Comparison of ENCODE assay signal across 8 cellular contexts in the genomic region with DNA sequence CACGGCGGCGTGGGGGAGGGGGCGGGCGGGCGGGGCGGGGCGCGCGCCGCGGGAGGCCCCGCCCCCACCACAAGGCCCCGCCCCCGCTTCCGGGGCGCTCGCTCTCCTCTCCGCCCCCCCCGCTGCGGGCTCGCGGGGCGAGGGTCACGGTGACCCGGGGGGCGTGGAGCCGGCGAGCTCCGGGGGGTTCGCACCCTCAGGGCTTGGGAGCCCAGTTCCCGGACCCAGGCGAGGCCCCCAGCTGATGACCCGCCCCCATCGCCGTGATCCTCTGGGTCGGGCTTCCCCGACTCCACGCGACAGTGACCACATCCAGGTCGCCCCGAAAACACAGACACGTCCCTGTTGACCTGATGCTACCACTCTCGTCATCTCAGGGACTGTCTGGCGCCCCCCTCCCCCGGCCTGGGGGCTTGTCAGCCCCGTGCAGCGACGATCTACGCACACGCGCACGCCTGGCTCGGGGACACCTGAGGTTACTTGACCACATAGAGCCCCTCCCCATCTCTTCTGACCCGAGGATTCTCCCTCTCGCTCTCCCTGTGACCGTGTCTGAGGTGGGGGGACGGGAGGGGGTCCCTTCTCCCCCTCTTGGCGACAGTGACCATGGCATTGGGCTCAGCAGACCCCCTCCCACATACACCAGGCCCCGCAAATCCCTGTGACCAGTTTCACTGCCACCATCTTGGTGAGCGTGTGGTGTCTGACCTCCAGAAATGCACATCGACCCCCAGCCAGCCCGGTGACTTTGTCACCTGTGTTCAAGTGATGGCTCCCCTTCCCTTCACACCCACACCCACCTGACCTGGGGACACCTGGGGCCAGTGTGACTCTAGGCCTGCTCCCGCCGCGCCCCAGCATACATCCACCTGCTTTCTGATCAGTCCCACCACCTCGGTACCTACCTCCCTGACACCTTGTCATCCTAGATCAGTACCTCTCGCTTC. TPM values are rescaled to one million over a fixed set of nuclear protein-coding genes. Genes with fewer than 3 reads are reported as not detected.
DNase-seq lines count a peak whose midpoint lies in the region; ATAC-seq, FAIRE-seq and TF ChIP-seq lines count a peak whose summit lies in the region.

No MANE protein-coding gene starts in this region.

- peak overlapping the region; percentile 72 for H3K4me3 ChIP-seq in A549
- peak overlapping the region; percentile 78 for H3K4me3 ChIP-seq in coronary artery
- H3K4me3 ChIP-seq in mesenchymal stem cell (ENCODE audit: insufficient read depth in 1 of 2, low read depth in 1 of 2, low read length in 2 of 2) = peak overlapping the region; percentile 89 to 97
- H3K4me3 ChIP-seq in thyroid gland (replicated peaks in 1 of 3) = peak overlapping the region; percentile 76 to 91 (median 89)

- DNase-seq in A549 (ENCODE audit: low read depth in 1 of 2, low spot score in 1 of 2) (no peak), T-cell (peak in 30 of 34 experiments; percentile 67 to 85 (median 78)), coronary artery (ENCODE audit: low spot score) (no peak), mesenchymal stem cell (peak; percentile 41), thyroid gland (peak in 1 of 2 donors; percentile 45), hippocampal formation (lab: John Stamatoyannopoulos, UW) (no peak)

- peak overlapping the region; percentile 2 for H2AFZ ChIP-seq in mesenchymal stem cell (ENCODE audit: low read depth, low read length)

- peak overlapping the region; percentile 74 for H4K91ac ChIP-seq in mesenchymal stem cell (ENCODE audit: low read length)

- no peak for FAIRE-seq in A549 (lab: Jason Lieb, UNC)

- peak overlapping the region; percentile 93 for H3K9ac ChIP-seq in mesenchymal stem cell (ENCODE audit: low read length)

- H3K23ac ChIP-seq in mesenchymal stem cell (ENCODE audit: low read length in 2 of 2) = no peak overlapping the region

- peak overlapping the region; percentile 75 for H4K8ac ChIP-seq in mesenchymal stem cell (ENCODE audit: low read length)

- H3K4me1 Mint-ChIP-seq in T-cell = peaks cover 27 to 32% (median 31%) of the 10 kb centered on the region in 3 donors

- H3K27me3 Mint-ChIP-seq in T-cell = no peaks in the 10 kb centered on the region

- H2BK15ac ChIP-seq in mesenchymal stem cell (ENCODE audit: low read depth, poor library complexity, severe bottlenecking) = peak overlapping the region; percentile 70

- H3K9me3 Mint-ChIP-seq in T-cell = no peaks in the 10 kb centered on the region

- TF ChIP-seq RAD21 in A549 (conservative IDR thresholded peaks at IDR 0.05 in 1 of 2, IDR thresholded peaks at IDR 0.05 in 1 of 2) = no peak

- peak overlapping the region; percentile 17 to 72 for H2BK12ac ChIP-seq in mesenchymal stem cell (ENCODE audit: low read length in 2 of 2)

- H3K4me3 Mint-ChIP-seq in T-cell = peak overlapping the region; percentile 83 to 88 (median 87)

- H3K9me3 ChIP-seq in A549 (no peaks in the 10 kb centered on the region), mesenchymal stem cell (ENCODE audit: control insufficient read depth, low read length) (no peaks in the 10 kb centered on the region), thyroid gland (no peaks in the 10 kb centered on the region)

- H2AK5ac ChIP-seq in mesenchymal stem cell (ENCODE audit: low read length, severe bottlenecking) = peak overlapping the region; percentile 12

- WGBS in A549 (ENCODE audit: missing lambda C conversion rate) = 42% methylated on average over 13 of the region's 68 CpGs
- WGBS in mesenchymal stem cell = 28% methylated on average over 33 of the region's 68 CpGs
- 24 to 72% methylated on average over 9 to 26 of the region's 68 CpGs for WGBS in thyroid gland, 2 donors

- CTCF ChIA-PET in A549 (lab: Yijun Ruan, JAX) (interaction anchor here (0.9 to 2.5 kb wide), 10 partner anchors 8 to 52 kb away, joined by 3 to 10 read pairs (median 4); a partner anchor contains a TSS), T-cell (lab: Charles Lee) (interaction anchor here in 1 of 2 donors (0.5 to 1.3 kb wide), 11 partner anchors 13 to 336 kb away, joined by 3 to 28 read pairs (median 6); a partner anchor contains a TSS)

- POLR2A ChIA-PET in A549 (lab: Yijun Ruan, JAX) = interaction anchor here (0.6 to 2.5 kb wide), 9 partner anchors 11 to 304 kb away, joined by 3 to 17 read pairs (median 4); a partner anchor contains a TSS
- POLR2A ChIA-PET in T-cell (lab: Charles Lee) = interaction anchor here (0.5 to 1.5 kb wide), 4 partner anchors 12 to 1015 kb away, joined by 3 to 9 read pairs (median 6); a partner anchor contains a TSS

- H3K27ac Mint-ChIP-seq in T-cell = peak overlapping the region; percentile 61 to 78

- H3K27ac ChIP-seq in A549 = peak overlapping the region; percentile 88 to 97
- H3K27ac ChIP-seq in coronary artery = peak overlapping the region; percentile 83 to 92
- peak overlapping the region; percentile 83 for H3K27ac ChIP-seq in mesenchymal stem cell (ENCODE audit: low read length, poor library complexity, severe bottlenecking)
- peak overlapping the region; percentile 59 to 86 (median 70) for H3K27ac ChIP-seq in thyroid gland

- H3K79me1 ChIP-seq in mesenchymal stem cell (replicated peaks; ENCODE audit: low read length, poor library complexity, severe bottlenecking) = peaks cover 45% of the 10 kb centered on the region

- no peak for TF ChIP-seq POLR2A in A549 (IDR thresholded peaks at IDR 0.05; ENCODE audit: low read length)
- no peak for TF ChIP-seq POLR2A in GM18505 (IDR thresholded peaks at IDR 0.05; ENCODE audit: borderline replicate concordance, extremely low read depth, insufficient read depth, insufficient read length)
- TF ChIP-seq POLR2A in thyroid gland (IDR thresholded peaks at IDR 0.05) = no peak

- intact Hi-C loops in thyroid gland (cut with DNase I) = loop anchor here (2.0 kb wide), 1 partner anchor 14 kb away; no protein-coding TSS in a partner anchor

- TF ChIP-seq EP300 in A549 (IDR thresholded peaks at IDR 0.05) = no peak

- H3K4me2 ChIP-seq in A549 = peak overlapping the region; percentile 86
- H3K4me2 ChIP-seq in mesenchymal stem cell (ENCODE audit: low read length, poor library complexity, severe bottlenecking) = peak overlapping the region; percentile 85

- peak overlapping the region in 1 of 2 experiments; percentile 5 for H3K14ac ChIP-seq in mesenchymal stem cell (ENCODE audit: low read length in 2 of 2)

- TF ChIP-seq CTCF in A549 (IDR thresholded peaks at IDR 0.05) (no peak), coronary artery (IDR thresholded peaks at IDR 0.05) (no peak), thyroid gland (IDR thresholded peaks at IDR 0.05) (no peak)

- H3K4me1 ChIP-seq in A549 (peaks cover 8% of the 10 kb centered on the region), mesenchymal stem cell (ENCODE audit: control insufficient read depth, insufficient read depth, low read depth, low read length) (peaks cover 43% of the 10 kb centered on the region), thyroid gland (peaks cover 23 to 25% of the 10 kb centered on the region in 2 donors)

- ATAC-seq in A549 (peak; percentile 12 to 35), GM18505 (IDR thresholded peaks at IDR 0.05; ENCODE audit: unreplicated experiment) (peak; percentile 33), HG02973 (IDR thresholded peaks at IDR 0.05; ENCODE audit: unreplicated experiment) (peak; percentile 30), T-cell (replicated peaks in 1 of 4) (peak; percentile 67 to 77 (median 70))

- peaks cover 7% of the 10 kb centered on the region for H3K36me3 Mint-ChIP-seq in T-cell

- H3K27me3 ChIP-seq in mesenchymal stem cell (ENCODE audit: control insufficient read depth in 1 of 2, insufficient read depth in 1 of 2, low read length in 2 of 2) (no peaks in the 10 kb centered on the region), thyroid gland (no peaks in the 10 kb centered on the region)

- peak overlapping the region; percentile 53 for H2BK5ac ChIP-seq in mesenchymal stem cell (ENCODE audit: low read depth, low read length, poor library complexity, severe bottlenecking)

- H3K36me3 ChIP-seq in mesenchymal stem cell (ENCODE audit: control insufficient read depth in 1 of 2, insufficient read depth in 2 of 2, low read depth in 1 of 2, low read length in 2 of 2) = peaks cover 20 to 56% of the 10 kb centered on the region in 2 experiments
- peaks cover 3 to 11% of the 10 kb centered on the region in 2 donors for H3K36me3 ChIP-seq in thyroid gland

- peak overlapping the region; percentile 91 for H2BK120ac ChIP-seq in mesenchymal stem cell (ENCODE audit: low read depth, low read length)

- H3K4ac ChIP-seq in mesenchymal stem cell (ENCODE audit: low read depth in 1 of 2, low read length in 2 of 2) = peak overlapping the region; percentile 80 to 88

- peak overlapping the region; percentile 92 to 95 for H3K18ac ChIP-seq in mesenchymal stem cell (ENCODE audit: low read depth in 1 of 2, low read length in 2 of 2)

RNA-seq across cellular contexts. Expression of a gene that starts 0.7 kb away (rescaled TPM):
- polyA plus RNA-seq in A549 (2011; rRNA removed) (5.5 TPM in 2 replicates), A549 (2017; fragmentation: RNase III; extraction: RNeasy Plus Mini Kit Qiagen cat#74134 plus additional on column Dnase treatment) (17.4 to 19.4 TPM (median 19.3 TPM) in 3 replicates)
- polyA plus RNA-seq in A549 (2012; cell fraction: cytosol; rRNA removed) = 9.3 and 12.9 TPM in 2 replicates
- 37.3 and 41.7 TPM in 2 replicates for polyA plus RNA-seq in A549 (2012; cell fraction: nucleus; rRNA removed)
- polyA minus RNA-seq in A549 (2011; rRNA and poly(A)+ RNA removed) = 6.1 and 9.4 TPM in 2 replicates
- total RNA-seq in T-cell (10 to 100 TPM; 68.1 to 93.1 (median 73.5) TPM), thyroid gland (10 to 100 TPM in 3 of 4 donors, 1 to 10 TPM in 1; 9.1 to 18.6 (median 14.9) TPM)
- 19.1 TPM for polyA plus RNA-seq in mesenchymal stem cell (2013, experiment 1 of 2)
- 18.7 TPM for polyA plus RNA-seq in mesenchymal stem cell (2013, experiment 2 of 2)

RNA-seq across cellular contexts. Expression of a gene that starts 10.3 kb away (rescaled TPM):
- 0.21 and 0.40 TPM in 2 replicates for polyA plus RNA-seq in A549 (2011; rRNA removed)
- polyA plus RNA-seq in A549 (2012; cell fraction: cytosol; rRNA removed) = 1.2 and 2.0 TPM in 2 replicates
- 1.2 and 3.0 TPM in 2 replicates for polyA plus RNA-seq in A549 (2012; cell fraction: nucleus; rRNA removed)
- 0.70 to 1.4 TPM (median 1.2 TPM) in 3 replicates for polyA plus RNA-seq in A549 (2017; fragmentation: RNase III; extraction: RNeasy Plus Mini Kit Qiagen cat#74134 plus additional on column Dnase treatment)
- 0.39 TPM in 1 of 2 replicates, not detected in the other for polyA minus RNA-seq in A549 (2011; rRNA and poly(A)+ RNA removed)
- 1 to 10 TPM in 3 of 5 donors, under 1 TPM in 2; 0.76 to 4.5 (median 1.3) TPM for total RNA-seq in T-cell
- 3.1 TPM for polyA plus RNA-seq in mesenchymal stem cell (2013, experiment 1 of 2)
- 2.7 TPM for polyA plus RNA-seq in mesenchymal stem cell (2013, experiment 2 of 2)
- not detected for total RNA-seq in thyroid gland

RNA-seq across cellular contexts. Expression of a gene that starts 15.8 kb away (rescaled TPM):
- 8.8 and 9.2 TPM in 2 replicates for polyA plus RNA-seq in A549 (2011; rRNA removed)
- 17.1 and 22.8 TPM in 2 replicates for polyA plus RNA-seq in A549 (2012; cell fraction: cytosol; rRNA removed)
- polyA plus RNA-seq in A549 (2012; cell fraction: nucleus; rRNA removed) = 20.9 and 24.4 TPM in 2 replicates
- 13.4 to 13.8 TPM (median 13.8 TPM) in 3 replicates for polyA plus RNA-seq in A549 (2017; fragmentation: RNase III; extraction: RNeasy Plus Mini Kit Qiagen cat#74134 plus additional on column Dnase treatment)
- 8.2 and 10.5 TPM in 2 replicates for polyA minus RNA-seq in A549 (2011; rRNA and poly(A)+ RNA removed)
- 10 to 100 TPM in 4 of 5 donors, 1 to 10 TPM in 1; 9.0 to 22.9 (median 18.6) TPM for total RNA-seq in T-cell
- 25.1 TPM for polyA plus RNA-seq in mesenchymal stem cell (2013, experiment 1 of 2)
- polyA plus RNA-seq in mesenchymal stem cell (2013, experiment 2 of 2) = 25.1 TPM
- total RNA-seq in thyroid gland = 10 to 100 TPM in 2 of 4 donors, 1 to 10 TPM in 2; 9.3 to 14.0 (median 11.5) TPM

RNA-seq across cellular contexts. Expression of a gene that starts 16.0 kb away (rescaled TPM):
- polyA plus RNA-seq in A549 (2011; rRNA removed) = 4.0 and 5.3 TPM in 2 replicates
- 2.4 and 4.0 TPM in 2 replicates for polyA plus RNA-seq in A549 (2012; cell fraction: cytosol; rRNA removed)
- polyA plus RNA-seq in A549 (2012; cell fraction: nucleus; rRNA removed) = 6.3 and 7.2 TPM in 2 replicates
- 3.7 to 4.8 TPM (median 4.4 TPM) in 3 replicates for polyA plus RNA-seq in A549 (2017; fragmentation: RNase III; extraction: RNeasy Plus Mini Kit Qiagen cat#74134 plus additional on column Dnase treatment)
- 3.5 and 6.8 TPM in 2 replicates for polyA minus RNA-seq in A549 (2011; rRNA and poly(A)+ RNA removed)
- under 1 TPM in 1 of 5 donors, not detected in 4; 0.06 TPM for total RNA-seq in T-cell
- 3.7 TPM for polyA plus RNA-seq in mesenchymal stem cell (2013, experiment 1 of 2)
- polyA plus RNA-seq in mesenchymal stem cell (2013, experiment 2 of 2) = 4.0 TPM
- total RNA-seq in thyroid gland = 1 to 10 TPM; 1.4 to 3.3 (median 2.3) TPM

RNA-seq across cellular contexts. Expression of a gene that starts 21.6 kb away (rescaled TPM):
- 0.79 and 1.2 TPM in 2 replicates for polyA plus RNA-seq in A549 (2011; rRNA removed)
- 10.8 and 16.5 TPM in 2 replicates for polyA plus RNA-seq in A549 (2012; cell fraction: cytosol; rRNA removed)
- polyA plus RNA-seq in A549 (2012; cell fraction: nucleus; rRNA removed) = 11.0 and 16.2 TPM in 2 replicates
- polyA plus RNA-seq in A549 (2017; fragmentation: RNase III; extraction: RNeasy Plus Mini Kit Qiagen cat#74134 plus additional on column Dnase treatment) = 7.9 to 10.7 TPM (median 9.9 TPM) in 3 replicates
- 0.33 and 0.78 TPM in 2 replicates for polyA minus RNA-seq in A549 (2011; rRNA and poly(A)+ RNA removed)
- under 1 TPM in 4 of 5 donors, not detected in 1; 0.19 to 0.47 (median 0.30) TPM for total RNA-seq in T-cell
- 20.6 TPM for polyA plus RNA-seq in mesenchymal stem cell (2013, experiment 1 of 2)
- polyA plus RNA-seq in mesenchymal stem cell (2013, experiment 2 of 2) = 19.0 TPM
- total RNA-seq in thyroid gland = 1 to 10 TPM; 1.4 to 3.0 (median 2.0) TPM

Comparison
In these comparisons a context has a peak if more than half of its experiments do, and no peak if none do; other contexts are left out.
1. DNase-seq: peak in T-cell (30 of 34) and mesenchymal stem cell (single experiment); none in A549 (0 of 2), coronary artery (single experiment) and hippocampal formation (0 of 2).
2. Peak in every context shown above with its lines, with median percentiles within 50 percentile points of each other: ATAC-seq, H3K27ac ChIP-seq and H3K4me3 ChIP-seq.